ENCODE assay signal across 20 cellular contexts in the genomic region with DNA sequence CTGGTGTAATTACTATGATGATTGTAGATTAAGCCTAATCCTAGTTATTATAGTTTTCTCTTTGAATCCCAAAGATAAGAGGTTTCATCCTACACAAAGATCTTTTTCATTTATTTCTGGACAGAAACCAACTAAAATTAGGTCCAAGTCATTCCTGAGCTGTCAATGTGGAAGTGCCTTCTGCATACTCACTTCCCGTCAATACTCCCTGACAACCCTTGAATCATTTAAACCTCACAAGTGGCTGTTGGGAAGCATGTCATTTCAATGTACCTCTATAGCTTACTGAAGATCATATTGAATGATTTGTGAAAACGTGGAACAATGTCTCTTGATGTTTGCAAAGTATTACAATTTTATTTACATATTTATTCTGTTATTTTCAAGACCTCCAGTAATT.
"Had no signal": no experiment of that assay in that cellular context is flagged by ENCODE, and none has a peak within 500 bp of the region (broad histone marks: within the 10 kb centered on the region; RNA-seq: fewer than 3 reads in every experiment).

No MANE protein-coding gene starts in this region.

- H3K9me3 ChIP-seq: lower lobe of right lung, ovary, psoas muscle, stomach, thyroid gland had no signal

- H3K27me3 ChIP-seq: dorsolateral prefrontal cortex, ovary, sigmoid colon, stomach, thyroid gland, vagina had no signal

- H3K4me3 ChIP-seq: dorsolateral prefrontal cortex, lower lobe of right lung, ovary, psoas muscle, sigmoid colon, stomach, thyroid gland, vagina had no signal

- H3K27ac ChIP-seq: dorsolateral prefrontal cortex, lower lobe of right lung, ovary, psoas muscle, sigmoid colon, stomach, thyroid gland, vagina had no signal

- DNase-seq: dorsolateral prefrontal cortex; effector CD4-positive, alpha-beta T cell; head of caudate nucleus; left ventricle myocardium superior; lower lobe of right lung; naive thymus-derived CD8-positive, alpha-beta T cell; nephron progenitor cell; occipital lobe; ovary; posterior cingulate gyrus; psoas muscle; right cardiac atrium; sigmoid colon; stimulated activated CD4-positive, alpha-beta T cell treated with anti-CD3 and anti-CD28 coated beads, Interleukin-2, amount 100 ng/mL, for 24 hours; stimulated activated CD4-positive, alpha-beta T cell treated with anti-CD3 and anti-CD28 coated beads, Interleukin-4, amount 100 ng/mL, for 24 hours; stimulated activated naive CD4-positive, alpha-beta T cell treated with Interleukin-2 at 50 U/mL for 16 hours; stomach; thyroid gland had no signal

- ATAC-seq: left ventricle myocardium superior; lower lobe of right lung; naive thymus-derived CD8-positive, alpha-beta T cell; psoas muscle; right cardiac atrium; stimulated activated effector memory CD8-positive, alpha-beta T cell treated with anti-CD3 and anti-CD28 coated beads, Interleukin-12 subunit alpha, Interleukin-12 subunit beta, amount 100 ng/mL, for 72 hours had no signal

- H3K36me3 ChIP-seq: lower lobe of right lung, ovary, sigmoid colon, stomach, thyroid gland, vagina had no signal
